ENCODE assay signal across 15 cellular contexts in the genomic region with DNA sequence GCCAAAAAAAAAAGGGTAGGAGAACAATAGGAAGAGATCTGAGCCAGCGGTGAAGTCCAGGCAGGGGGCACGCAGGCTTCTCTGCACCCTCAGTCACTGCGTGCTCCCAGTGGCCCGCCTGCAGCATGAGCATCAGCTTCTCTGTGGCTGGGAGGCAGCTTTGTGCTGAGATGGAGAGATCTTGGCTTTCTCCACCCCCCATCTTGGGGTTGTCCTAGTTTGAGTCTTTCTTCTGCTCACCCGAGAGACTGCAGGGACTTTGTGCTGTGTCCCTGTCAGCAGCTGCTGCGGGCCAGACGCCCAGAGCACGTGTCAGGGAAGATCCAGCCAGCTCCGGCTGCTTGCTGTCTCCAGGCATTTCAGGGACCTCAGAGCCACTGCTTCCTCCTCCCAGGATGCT. TPM values are rescaled to one million over a fixed set of nuclear protein-coding genes. Genes with fewer than 3 reads are reported as not detected.
DNase-seq lines count a peak whose midpoint lies in the region; ATAC-seq and TF ChIP-seq lines count a peak whose summit lies in the region.
"Had no signal": no experiment of that assay in that cellular context is flagged by ENCODE, and none has a peak within 500 bp of the region (broad histone marks: within the 10 kb centered on the region; RNA-seq: fewer than 3 reads in every experiment).

No MANE protein-coding gene starts in this region.

- peak overlapping the region; percentile 53 for H3K9ac ChIP-seq in neural cell (ENCODE audit: low read length)

- no peak overlapping the region for H3K4me2 ChIP-seq in neural cell (ENCODE audit: low read length)

- CTCF ChIA-PET in activated CD8-positive, alpha-beta T cell treated with anti-CD3 and anti-CD28 coated beads for 36 hours (lab: Charles Lee): interaction anchor here (4.2 kb wide), 1 partner anchor 24 kb away, joined by 21 read pairs; no protein-coding TSS in a partner anchor

- no peaks in the 10 kb centered on the region for H3K9me2 ChIP-seq in neural cell (ENCODE audit: insufficient read depth, low read length)

- intact Hi-C loops in heart left ventricle (cut with DNase I) (no loop called here), upper lobe of right lung (cut with DNase I) (no loop called here)
- intact Hi-C loops in activated CD8-positive, alpha-beta T cell treated with anti-CD3 and anti-CD28 coated beads for 36 hours (cut with micrococcal nuclease): no loop called here

- no peak overlapping the region for H2AFZ ChIP-seq in neural cell (ENCODE audit: low read depth, low read length)

- no peak for TF ChIP-seq RAD21 in neural cell (conservative IDR thresholded peaks at IDR 0.05)

- H3K27me3 ChIP-seq in heart left ventricle (no peaks in the 10 kb centered on the region), neural cell (ENCODE audit: insufficient read depth, low read depth, low read length) (no peaks in the 10 kb centered on the region), upper lobe of right lung (no peaks in the 10 kb centered on the region)
- H3K27me3 ChIP-seq: tibial artery had no signal

- no peaks in the 10 kb centered on the region for H3K27me3 Mint-ChIP-seq in activated CD8-positive, alpha-beta T cell treated with anti-CD3 and anti-CD28 coated beads for 36 hours
- H3K27me3 Mint-ChIP-seq: activated CD4-positive, alpha-beta memory T cell treated with anti-CD3 and anti-CD28 coated beads, Interleukin-2, amount 10 ng/mL, durations not matched to agents 7 days and 5 days had no signal

- peaks cover 9% of the 10 kb centered on the region for H3K4me1 Mint-ChIP-seq in activated CD8-positive, alpha-beta T cell treated with anti-CD3 and anti-CD28 coated beads for 36 hours (ENCODE audit: low read depth)
- H3K4me1 Mint-ChIP-seq: activated CD4-positive, alpha-beta memory T cell treated with anti-CD3 and anti-CD28 coated beads, Interleukin-2, amount 10 ng/mL, durations not matched to agents 7 days and 5 days had no signal

- peak overlapping the region in 2 of 12 donors; percentile 8 to 27 for H3K4me3 ChIP-seq in heart left ventricle
- H3K4me3 ChIP-seq in neural cell (ENCODE audit: low read length): peak overlapping the region; percentile 24
- no peak overlapping the region for H3K4me3 ChIP-seq in upper lobe of right lung
- H3K4me3 ChIP-seq: lower lobe of right lung, tibial artery had no signal

- H3K27ac ChIP-seq in heart left ventricle: peak overlapping the region in 7 of 12 donors; percentile 21 to 62 (median 33)
- H3K27ac ChIP-seq in neural cell (ENCODE audit: low read length): peak overlapping the region; percentile 59
- H3K27ac ChIP-seq in upper lobe of right lung: no peak overlapping the region
- H3K27ac ChIP-seq: HL-60, lower lobe of right lung, tibial artery had no signal

- H3K4me3 Mint-ChIP-seq in activated CD8-positive, alpha-beta T cell treated with anti-CD3 and anti-CD28 coated beads for 36 hours: no peak overlapping the region
- H3K4me3 Mint-ChIP-seq: activated CD4-positive, alpha-beta memory T cell treated with anti-CD3 and anti-CD28 coated beads, Interleukin-2, amount 10 ng/mL, durations not matched to agents 7 days and 5 days; T-helper 1 cell treated with Interleukin-12 subunit alpha and Interleukin-12 subunit beta and Interleukin-4 antibody, amounts not matched to agents 30 μg/mL and 1 μg/mL, for 36 hours had no signal

- TF ChIP-seq POLR2A in heart left ventricle (IDR thresholded peaks at IDR 0.05): no peak

- H3K36me3 ChIP-seq in heart left ventricle: peaks cover 0 to 60% (median 24%) of the 10 kb centered on the region in 9 donors
- no peaks in the 10 kb centered on the region for H3K36me3 ChIP-seq in neural cell (ENCODE audit: insufficient read depth, low read length)
- peaks cover 25% of the 10 kb centered on the region for H3K36me3 ChIP-seq in upper lobe of right lung

- POLR2A ChIA-PET in activated CD8-positive, alpha-beta T cell treated with anti-CD3 and anti-CD28 coated beads for 36 hours (lab: Charles Lee): no interaction called here

- H3F3A ChIP-seq in neural cell (ENCODE audit: insufficient read depth, low read length, poor library complexity, severe bottlenecking): no peaks in the 10 kb centered on the region

- no peak for TF ChIP-seq EP300 in neural cell (conservative IDR thresholded peaks at IDR 0.05; ENCODE audit: poor library complexity, severe bottlenecking)

- H4K20me1 ChIP-seq in neural cell (ENCODE audit: insufficient read depth): no peaks in the 10 kb centered on the region

- H3K79me2 ChIP-seq in neural cell (replicated peaks; ENCODE audit: insufficient read depth, low read length): peaks cover 18% of the 10 kb centered on the region

- 12 to 33% (median 17%) methylated on average over 9 of the region's 9 CpGs for WGBS in heart left ventricle, 4 donors

- H3K36me3 Mint-ChIP-seq in activated CD8-positive, alpha-beta T cell treated with anti-CD3 and anti-CD28 coated beads for 36 hours (ENCODE audit: low read depth): peaks cover 59% of the 10 kb centered on the region

- DNase-seq in NCI-H2227 (lab: John Stamatoyannopoulos, UW; ENCODE audit: unreplicated experiment): peak; percentile 23
- DNase-seq in NCI-H2227 treated with DMSO at 0.1 percent for 48 hours (lab: John Stamatoyannopoulos, UW): no peak
- DNase-seq in heart left ventricle: peak; percentile 70 to 85 (median 73)
- no peak for DNase-seq in upper lobe of right lung
- no peak for DNase-seq in activated T-cell treated with anti-CD3 and anti-CD28 coated beads, Interleukin-2, amount 50 U/mL, for 1 hour
- no peak for DNase-seq in activated CD8-positive, alpha-beta T cell treated with anti-CD3 and anti-CD28 coated beads for 36 hours
- DNase-seq: activated CD4-positive, alpha-beta memory T cell treated with anti-CD3 and anti-CD28 coated beads, Interleukin-2, amount 10 ng/mL, durations not matched to agents 7 days and 5 days; activated naive CD4-positive, alpha-beta T cell treated with Interleukin-2 at 50 U/mL for 16 hours; cortex of kidney; lower lobe of right lung; tibial artery had no signal

- ATAC-seq in heart left ventricle (peak; percentile 89 to 98 (median 92)), upper lobe of right lung (peak; percentile 57), GM21717 (IDR thresholded peaks at IDR 0.05; ENCODE audit: unreplicated experiment) (no peak)
- ATAC-seq in activated CD8-positive, alpha-beta T cell treated with anti-CD3 and anti-CD28 coated beads for 36 hours: no peak

- no peak for TF ChIP-seq CTCF in heart left ventricle (IDR thresholded peaks at IDR 0.05)
- no peak for TF ChIP-seq CTCF in neural cell (IDR thresholded peaks at IDR 0.05; ENCODE audit: poor library complexity, severe bottlenecking)
- TF ChIP-seq CTCF in upper lobe of right lung (IDR thresholded peaks at IDR 0.05): no peak
- no peak for TF ChIP-seq CTCF in activated CD8-positive, alpha-beta T cell treated with anti-CD3 and anti-CD28 coated beads for 36 hours (IDR thresholded peaks at IDR 0.05)

- peaks cover 3 to 31% (median 18%) of the 10 kb centered on the region in 12 donors for H3K4me1 ChIP-seq in heart left ventricle
- H3K4me1 ChIP-seq in upper lobe of right lung: no peaks in the 10 kb centered on the region
- H3K4me1 ChIP-seq: tibial artery had no signal

- peaks cover 22% of the 10 kb centered on the region for H3K9me3 Mint-ChIP-seq in activated CD8-positive, alpha-beta T cell treated with anti-CD3 and anti-CD28 coated beads for 36 hours

- H3K27ac Mint-ChIP-seq in activated CD8-positive, alpha-beta T cell treated with anti-CD3 and anti-CD28 coated beads for 36 hours: no peak overlapping the region
- H3K27ac Mint-ChIP-seq: activated CD4-positive, alpha-beta memory T cell treated with anti-CD3 and anti-CD28 coated beads, Interleukin-2, amount 10 ng/mL, durations not matched to agents 7 days and 5 days; T-helper 1 cell treated with Interleukin-12 subunit alpha and Interleukin-12 subunit beta and Interleukin-4 antibody, amounts not matched to agents 30 μg/mL and 1 μg/mL, for 36 hours had no signal

- peaks cover 0 to 30% (median 18%) of the 10 kb centered on the region in 12 donors for H3K9me3 ChIP-seq in heart left ventricle
- peaks cover 6% of the 10 kb centered on the region for H3K9me3 ChIP-seq in neural cell (ENCODE audit: low read length)
- peaks cover 9% of the 10 kb centered on the region for H3K9me3 ChIP-seq in upper lobe of right lung

TF ChIP-seq in neural cell, 6 proteins besides CTCF, POLR2A, EP300 and RAD21 (continues in another document):
- TF ChIP-seq EZH2 (IDR thresholded peaks at IDR 0.05; ENCODE audit: borderline replicate concordance, insufficient read depth, low read length, poor library complexity, severe bottlenecking): no peak
- TF ChIP-seq POLR2AphosphoS5 (IDR thresholded peaks at IDR 0.05): peak; percentile 26
- TF ChIP-seq SMC3 (conservative IDR thresholded peaks at IDR 0.05; ENCODE audit: poor library complexity): no peak
- TF ChIP-seq MXI1 (conservative IDR thresholded peaks at IDR 0.05; ENCODE audit: poor library complexity, severe bottlenecking): no peak

RNA-seq across cellular contexts. Expression of a gene that starts 20.3 kb away (rescaled TPM):
- total RNA-seq in heart left ventricle: 100 to 1,000 TPM in 2 of 9 donors, 10 to 100 TPM in 7; 72.3 to 111 (median 88.2) TPM
- polyA plus RNA-seq in heart left ventricle: 100 to 1,000 TPM in 1 of 2 donors, 10 to 100 TPM in 1; 70.3 to 142 TPM
- 76.2 and 76.3 TPM in 2 replicates for polyA plus RNA-seq in neural cell
- polyA minus RNA-seq in neural cell: 103 and 106 TPM in 2 replicates
- 89.8 TPM for total RNA-seq in upper lobe of right lung
- 10 to 100 TPM; 52.9 to 65.3 TPM for total RNA-seq in activated CD8-positive, alpha-beta T cell treated with anti-CD3 and anti-CD28 coated beads for 36 hours

RNA-seq across cellular contexts. Expression of a gene that starts 22.2 kb away (rescaled TPM):
- total RNA-seq in heart left ventricle: 10 to 100 TPM in 8 of 9 donors, 1 to 10 TPM in 1; 8.4 to 20.6 (median 13.3) TPM
- 10 to 100 TPM in 1 of 2 donors, 1 to 10 TPM in 1; 7.9 to 26.1 TPM for polyA plus RNA-seq in heart left ventricle
- polyA plus RNA-seq in neural cell: 138 and 147 TPM in 2 replicates
- 58.9 and 65.2 TPM in 2 replicates for polyA minus RNA-seq in neural cell
- 16.6 TPM for total RNA-seq in upper lobe of right lung
- total RNA-seq in activated CD8-positive, alpha-beta T cell treated with anti-CD3 and anti-CD28 coated beads for 36 hours: 10 to 100 TPM; 38.4 to 39.1 TPM

Comparison
In these comparisons a context has a peak if more than half of its experiments do, and no peak if none do; other contexts are left out.
1. DNase-seq: peak in NCI-H2227 (single experiment) and heart left ventricle (5 of 5); none in NCI-H2227 treated with DMSO at 0.1 percent for 48 hours (single experiment), upper lobe of right lung (single experiment), activated T-cell treated with anti-CD3 and anti-CD28 coated beads, Interleukin-2, amount 50 U/mL, for 1 hour (single experiment) and activated CD8-positive, alpha-beta T cell treated with anti-CD3 and anti-CD28 coated beads for 36 hours (single experiment).
2. ATAC-seq: peak in heart left ventricle (4 of 4) and upper lobe of right lung (single experiment); none in GM21717 (single experiment) and activated CD8-positive, alpha-beta T cell treated with anti-CD3 and anti-CD28 coated beads for 36 hours (single experiment).